Comparison of ENCODE assay signal across 8 cellular contexts in genomic region chr16:30121741-30122620, GRCh38. TPM values are rescaled to one million over a fixed set of nuclear protein-coding genes. Genes with fewer than 3 reads are reported as not detected.
DNase-seq lines count a peak whose midpoint lies in the region; ATAC-seq and TF ChIP-seq lines count a peak whose summit lies in the region.

No MANE protein-coding gene starts in this region.

- peak overlapping the region; percentile 89 to 90 for H3K27ac Mint-ChIP-seq in activated naive CD4-positive, alpha-beta T cell treated with anti-CD3 and anti-CD28 coated beads, Interleukin-2, amount 50 U/mL, for 72 hours

- H3K27ac ChIP-seq in left ventricle myocardium inferior (replicated peaks), result peak overlapping the region; percentile 97

- no peaks in the 10 kb centered on the region for H3K9me3 ChIP-seq in left ventricle myocardium inferior (replicated peaks)

- intact Hi-C loops in left ventricle myocardium inferior (cut with micrococcal nuclease), result no loop called here

- no peak for ATAC-seq in activated naive CD4-positive, alpha-beta T cell treated with anti-CD3 and anti-CD28 coated beads, Interleukin-2, amount 50 U/mL, for 72 hours

- no peak for DNase-seq in activated naive CD4-positive, alpha-beta T cell treated with anti-CD3 and anti-CD28 coated beads, Interleukin-2, amount 50 U/mL, for 72 hours (ENCODE audit: low spot score in 2 of 2)
- peak; percentile 82 for DNase-seq in left ventricle myocardium inferior
- no peak for DNase-seq in retinal pigment epithelial cell (ENCODE audit: low read depth)
- no peak for DNase-seq in COLO668 (lab: John Stamatoyannopoulos, UW; ENCODE audit: unreplicated experiment)
- DNase-seq in EL, result no peak
- DNase-seq in kidney tubule cell (ENCODE audit: low spot score), result no peak
- no peak for DNase-seq in LoVo (ENCODE audit: low spot score)

- TF ChIP-seq CTCF in left ventricle myocardium inferior (IDR thresholded peaks at IDR 0.05; ENCODE audit: borderline replicate concordance) (no peak), retinal pigment epithelial cell (conservative IDR thresholded peaks at IDR 0.05; ENCODE audit: low read depth, low read length) (no peak)

- H3K36me3 ChIP-seq in left ventricle myocardium inferior, result peaks cover 42% of the 10 kb centered on the region

- H3K4me1 ChIP-seq in left ventricle myocardium inferior, result peaks cover 39% of the 10 kb centered on the region

- peaks cover 0 to 7% of the 10 kb centered on the region in 2 donors for H3K36me3 Mint-ChIP-seq in activated naive CD4-positive, alpha-beta T cell treated with anti-CD3 and anti-CD28 coated beads, Interleukin-2, amount 50 U/mL, for 72 hours

- no peaks in the 10 kb centered on the region for H3K27me3 ChIP-seq in left ventricle myocardium inferior (ENCODE audit: low read depth)

- H3K9me3 Mint-ChIP-seq in activated naive CD4-positive, alpha-beta T cell treated with anti-CD3 and anti-CD28 coated beads, Interleukin-2, amount 50 U/mL, for 72 hours, result no peaks in the 10 kb centered on the region

- H3K4me3 ChIP-seq in GM08714 (ENCODE audit: low read length) (peak overlapping the region; percentile 80), left ventricle myocardium inferior (peak overlapping the region; percentile 95), retinal pigment epithelial cell (ENCODE audit: low read length) (peak overlapping the region; percentile 77)

RNA-seq across cellular contexts. Expression of gene MAPK3, which starts 1.0 kb away (rescaled TPM):
- total RNA-seq in activated naive CD4-positive, alpha-beta T cell treated with anti-CD3 and anti-CD28 coated beads, Interleukin-2, amount 50 U/mL, for 72 hours, result 100 to 1,000 TPM in 1 of 2 donors, 10 to 100 TPM in 1; 81.0 to 126 TPM
- 47.6 TPM for total RNA-seq in left ventricle myocardium inferior

RNA-seq across cellular contexts. Expression of gene GDPD3, which starts 8.6 kb away (rescaled TPM):
- 10 to 100 TPM; 16.7 to 25.8 TPM for total RNA-seq in activated naive CD4-positive, alpha-beta T cell treated with anti-CD3 and anti-CD28 coated beads, Interleukin-2, amount 50 U/mL, for 72 hours
- total RNA-seq in left ventricle myocardium inferior, result 2.3 TPM

RNA-seq across cellular contexts. Expression of gene YPEL3, which starts 26.0 kb away (rescaled TPM):
- total RNA-seq in activated naive CD4-positive, alpha-beta T cell treated with anti-CD3 and anti-CD28 coated beads, Interleukin-2, amount 50 U/mL, for 72 hours, result 100 to 1,000 TPM in 1 of 2 donors, 10 to 100 TPM in 1; 24.0 to 112 TPM
- 54.4 TPM for total RNA-seq in left ventricle myocardium inferior

RNA-seq across cellular contexts. Expression of gene TBX6, which starts 30.3 kb away (rescaled TPM):
- 1 to 10 TPM; 3.9 to 5.7 TPM for total RNA-seq in activated naive CD4-positive, alpha-beta T cell treated with anti-CD3 and anti-CD28 coated beads, Interleukin-2, amount 50 U/mL, for 72 hours
- 1.0 TPM for total RNA-seq in left ventricle myocardium inferior

RNA-seq across cellular contexts. Expression of gene PPP4C, which starts 46.2 kb away (rescaled TPM):
- 100 to 1,000 TPM; 130 to 136 TPM for total RNA-seq in activated naive CD4-positive, alpha-beta T cell treated with anti-CD3 and anti-CD28 coated beads, Interleukin-2, amount 50 U/mL, for 72 hours
- total RNA-seq in left ventricle myocardium inferior, result 32.2 TPM
